19 cellular contexts compared by ENCODE assay signal in genomic region chr6:89430563-89430962, GRCh38. TPM values are rescaled to one million over a fixed set of nuclear protein-coding genes. Genes with fewer than 3 reads are reported as not detected.
DNase-seq lines count a peak whose midpoint lies in the region; ATAC-seq, FAIRE-seq and TF ChIP-seq lines count a peak whose summit lies in the region.
"Had no signal": no experiment of that assay in that cellular context is flagged by ENCODE, and none has a peak within 500 bp of the region (broad histone marks: within the 10 kb centered on the region; RNA-seq: fewer than 3 reads in every experiment).

No MANE protein-coding gene starts in this region.

- H3K4me3 ChIP-seq in cardiac muscle cell, result no peak overlapping the region
- H3K4me3 ChIP-seq: psoas muscle had no signal

- peak overlapping the region; percentile 10 for H3K27ac ChIP-seq in cardiac muscle cell
- H3K27ac ChIP-seq: psoas muscle had no signal

- H3K9me3 ChIP-seq in cardiac muscle cell (ENCODE audit: low read depth), result no peaks in the 10 kb centered on the region
- H3K9me3 ChIP-seq: psoas muscle had no signal

- H3K36me3 ChIP-seq in cardiac muscle cell, result no peaks in the 10 kb centered on the region

- TF ChIP-seq CTCF in cardiac muscle cell (IDR thresholded peaks at IDR 0.05; ENCODE audit: low read depth, low read length), result no peak

- H3K4me1 ChIP-seq in cardiac muscle cell (ENCODE audit: low read depth), result peaks cover 13% of the 10 kb centered on the region
- H3K4me1 ChIP-seq: psoas muscle had no signal

- no peaks in the 10 kb centered on the region for H3K27me3 ChIP-seq in cardiac muscle cell

- intact Hi-C loops in left ventricle myocardium superior (cut with micrococcal nuclease), result loop anchor here (5.0 kb wide), 1 partner anchor 182 kb away; no protein-coding TSS in a partner anchor

- ATAC-seq in left ventricle myocardium superior (no peak), GM18858 (IDR thresholded peaks at IDR 0.05; ENCODE audit: unreplicated experiment) (no peak), GM21390 (IDR thresholded peaks at IDR 0.05; ENCODE audit: unreplicated experiment) (no peak)
- ATAC-seq: activated naive CD8-positive, alpha-beta T cell treated with anti-CD3 and anti-CD28 coated beads, Interleukin-2, amount 50 U/mL, for 24 hours; CD8-positive, alpha-beta T cell; left lobe of liver had no signal

- DNase-seq in cardiac muscle cell (ENCODE audit: low read depth in 1 of 2, low spot score in 1 of 2) (peak; percentile 10 to 63), left ventricle myocardium superior (no peak), SK-N-DZ (ENCODE audit: low spot score) (peak; percentile 41), left kidney (ENCODE audit: low read depth, low spot score) (peak; percentile 73), RPMI8226 (no peak), RCC 7860 (ENCODE audit: low spot score) (no peak)
- DNase-seq: activated CD8-positive, alpha-beta memory T cell treated with anti-CD3 and anti-CD28 coated beads for 24 hours; activated naive CD8-positive, alpha-beta T cell treated with anti-CD3 and anti-CD28 coated beads, Interleukin-2, amount 50 U/mL, for 24 hours; CD8-positive, alpha-beta T cell; cerebellar nuclear complex; foreskin fibroblast; NCI-H1694 treated with DMSO at 0.1 percent for 48 hours; NK-92 treated with Interleukin-12 subunit alpha and Interleukin-12 subunit beta, amount 100 ng/mL, for 24 hours; psoas muscle; stimulated activated CD4-positive, alpha-beta T cell treated with anti-CD3 and anti-CD28 coated beads, Interleukin-15, amount 100 ng/mL, for 24 hours had no signal

- no peak for FAIRE-seq in RCC 7860 (lab: Jason Lieb, UNC)
- FAIRE-seq: endometrium had no signal

RNA-seq across cellular contexts. Expression of gene ANKRD6, which starts 2.4 kb away (rescaled TPM):
- 13.7 and 21.5 TPM in 2 replicates for total RNA-seq in cardiac muscle cell
- 10.3 and 16.0 TPM in 2 replicates for polyA plus RNA-seq in cardiac muscle cell
- 21.4 TPM for total RNA-seq in left ventricle myocardium superior
- polyA plus RNA-seq in SK-N-DZ (2014; cell fraction: cytosol; rRNA removed), result 2.1 and 2.3 TPM in 2 replicates
- polyA plus RNA-seq in SK-N-DZ (2014; cell fraction: nucleus; rRNA removed), result 3.3 and 5.8 TPM in 2 replicates

RNA-seq across cellular contexts. Expression of gene RRAGD, which starts 18.5 kb away (rescaled TPM):
- total RNA-seq in cardiac muscle cell, result 32.4 and 33.2 TPM in 2 replicates
- polyA plus RNA-seq in cardiac muscle cell, result 39.8 and 40.1 TPM in 2 replicates
- total RNA-seq in left ventricle myocardium superior, result 160 TPM
- 10.1 and 10.3 TPM in 2 replicates for polyA plus RNA-seq in SK-N-DZ (2014; cell fraction: cytosol; rRNA removed)
- polyA plus RNA-seq in SK-N-DZ (2014; cell fraction: nucleus; rRNA removed), result 6.4 and 10.4 TPM in 2 replicates

Comparison
In these comparisons a context has a peak if more than half of its experiments do, and no peak if none do; other contexts are left out.
1. DNase-seq: peak in cardiac muscle cell (2 of 2), SK-N-DZ (single experiment) and left kidney (single experiment); none in left ventricle myocardium superior (single experiment), RPMI8226 (single experiment) and RCC 7860 (single experiment).